Comparison of ENCODE assay signal across 1 cellular context in the genomic region with DNA sequence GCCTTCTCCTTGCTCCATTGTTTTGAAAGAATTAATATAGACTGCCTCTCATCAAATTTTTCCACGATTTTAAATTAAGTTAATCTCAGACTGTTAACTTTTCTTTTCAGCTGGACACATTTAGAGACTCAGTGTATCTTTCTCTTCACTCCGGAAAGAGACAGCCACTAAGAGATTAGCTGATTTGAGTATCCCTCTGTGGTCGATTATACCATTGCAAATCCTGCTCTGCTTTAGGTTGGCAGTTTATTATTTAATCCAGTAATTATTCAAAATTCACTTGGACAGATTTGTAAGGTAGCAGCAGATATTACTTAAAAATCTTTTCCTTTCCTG.
TF ChIP-seq lines count a peak whose summit lies in the region.

No MANE protein-coding gene starts in this region.

TF ChIP-seq in GM23338, 12 proteins besides CTCF, POLR2A, EP300 and RAD21 (continued from another document):
- TF ChIP-seq ZNF462 (CRISPR knock-in tag; IDR thresholded peaks at IDR 0.05) (no peak), REST (IDR thresholded peaks at IDR 0.05; ENCODE audit: unreplicated experiment) (no peak), STAT1 (IDR thresholded peaks at IDR 0.05; ENCODE audit: unreplicated experiment) (no peak), ZNF331 (CRISPR knock-in tag; IDR thresholded peaks at IDR 0.05; ENCODE audit: low read depth) (no peak), EZH2phosphoT487 (IDR thresholded peaks at IDR 0.05; ENCODE audit: unreplicated experiment) (no peak), NANOG (IDR thresholded peaks at IDR 0.05; ENCODE audit: borderline replicate concordance) (no peak), POLR2AphosphoS5 (IDR thresholded peaks at IDR 0.05; ENCODE audit: low read depth) (no peak), EZH2 (IDR thresholded peaks at IDR 0.05; ENCODE audit: low read depth, unreplicated experiment) (no peak), CREB1 (CRISPR knock-in tag; IDR thresholded peaks at IDR 0.05; ENCODE audit: low read depth) (no peak)
